Comparison of ENCODE assay signal across 17 cellular contexts in genomic region chr15:75705854-75706681, GRCh38. TPM values are rescaled to one million over a fixed set of nuclear protein-coding genes. Genes with fewer than 3 reads are reported as not detected.
DNase-seq lines count a peak whose midpoint lies in the region; ATAC-seq and TF ChIP-seq lines count a peak whose summit lies in the region.
"Had no signal": no experiment of that assay in that cellular context is flagged by ENCODE, and none has a peak within 500 bp of the region (broad histone marks: within the 10 kb centered on the region; RNA-seq: fewer than 3 reads in every experiment).

No MANE protein-coding gene starts in this region.

- TF ChIP-seq CTCF in IMR-90 (conservative IDR thresholded peaks at IDR 0.05; ENCODE audit: low read depth, low read length): no peak
- TF ChIP-seq CTCF in brain (conservative IDR thresholded peaks at IDR 0.05): no peak
- TF ChIP-seq CTCF in tibial artery (IDR thresholded peaks at IDR 0.05): no peak

- BruUV-seq in IMR-90 (replicated peaks; lab: Mats Ljungman, UMichigan): no TSS peak

- peak overlapping the region; percentile 28; the same call in 1 of the 2 replicates for H3K4ac ChIP-seq in IMR-90 (ENCODE audit: low read depth, low read length)

- H3K36me3 Mint-ChIP-seq in brain: no peaks in the 10 kb centered on the region
- H3K36me3 Mint-ChIP-seq: activated naive CD4-positive, alpha-beta T cell treated with anti-CD3 and anti-CD28 coated beads, Interleukin-2, amount 50 U/mL, for 24 hours; natural killer cell treated with Interleukin-12 subunit alpha and Interleukin-12 subunit beta and Interleukin-15 and Interleukin-18, amount 100 ng/mL, for 72 hours had no signal

- dilution Hi-C loops in IMR-90 (cut with HindIII; ENCODE audit: low sequenced_read_pairs, unreplicated experiment): no loop called here

- H3K4me1 Mint-ChIP-seq in brain: peaks cover 46% of the 10 kb centered on the region
- H3K4me1 Mint-ChIP-seq: activated naive CD4-positive, alpha-beta T cell treated with anti-CD3 and anti-CD28 coated beads, Interleukin-2, amount 50 U/mL, for 24 hours had no signal

- peak overlapping the region; percentile 57 for H2BK5ac ChIP-seq in IMR-90 (ENCODE audit: low read depth, low read length, poor library complexity, severe bottlenecking)

- CTCF ChIA-PET in IMR-90 (lab: Yijun Ruan, JAX): no interaction called here

- H3K4me1 ChIP-seq in IMR-90 (ENCODE audit: control insufficient read depth, insufficient read depth, low read length) (peaks cover 9% of the 10 kb centered on the region), muscle layer of colon (ENCODE audit: insufficient read depth, low read length) (peaks cover 53% of the 10 kb centered on the region), tibial artery (peaks cover under 1 to 69% (median 62%) of the 10 kb centered on the region in 4 donors)

- H3K56ac ChIP-seq in IMR-90 (ENCODE audit: extremely low read depth, insufficient read depth, low read length): no peak overlapping the region

- H2BK120ac ChIP-seq in IMR-90 (ENCODE audit: low read depth, low read length): no peak overlapping the region

- H3K18ac ChIP-seq in IMR-90 (ENCODE audit: low read depth, low read length): no peak overlapping the region; the same call in 1 of the 2 replicates

- H2AK5ac ChIP-seq in IMR-90 (ENCODE audit: low read depth, low read length): peak overlapping the region; percentile 88; the same call in 1 of the 2 replicates

- H3K4me3 ChIP-seq in IMR-90 (ENCODE audit: insufficient read depth, low read depth, low read length) (no peak overlapping the region), muscle layer of colon (ENCODE audit: low read depth in 1 of 2, low read length in 2 of 2) (no peak overlapping the region), tibial artery (peak overlapping the region; percentile 12 to 30)
- H3K4me3 ChIP-seq: Peyer's patch had no signal

- H4K8ac ChIP-seq in IMR-90 (ENCODE audit: low read depth in 2 of 2, low read length in 2 of 2): 0 out of 4 replicates have a peak overlapping the region, but pooled peaks of 1 of the 2 experiments have one; percentile 49

- no peak overlapping the region for H3K4me2 ChIP-seq in IMR-90 (ENCODE audit: low read depth, low read length)

- TF ChIP-seq POLR2A in IMR-90 (IDR thresholded peaks at IDR 0.05; ENCODE audit: low read depth, low read length): no peak

- no peak overlapping the region for H2AFZ ChIP-seq in IMR-90 (replicated peaks; ENCODE audit: low read length, poor library complexity)

- POLR2A ChIA-PET in IMR-90 (lab: Charles Lee; ENCODE audit: unreplicated experiment): no interaction called here

- peak overlapping the region; percentile 75; the same call in 1 of the 2 replicates for H4K91ac ChIP-seq in IMR-90 (ENCODE audit: insufficient read depth, low read depth, low read length)

- DNase-seq in IMR-90: no peak
- no peak for DNase-seq in tibial artery
- DNase-seq in D341Med (ENCODE audit: low spot score): no peak
- DNase-seq in NCI-H146 (lab: John Stamatoyannopoulos, UW): no peak
- DNase-seq in NCI-H2029 treated with DMSO at 0.1 percent for 48 hours (lab: John Stamatoyannopoulos, UW): no peak
- DNase-seq: DMS79 treated with DMSO at 0.1 percent for 48 hours, NCI-H1694 treated with DMSO at 0.1 percent for 48 hours, NCI-H526, Peyer's patch, T-helper 1 cell had no signal

- TF ChIP-seq RAD21 in IMR-90 (IDR thresholded peaks at IDR 0.05; ENCODE audit: low read length): no peak

- H3K27ac Mint-ChIP-seq in brain: peak overlapping the region; percentile 29 to 87 (median 54)
- H3K27ac Mint-ChIP-seq: activated naive CD4-positive, alpha-beta T cell treated with anti-CD3 and anti-CD28 coated beads, Interleukin-2, amount 50 U/mL, for 24 hours; natural killer cell treated with Interleukin-12 subunit alpha and Interleukin-12 subunit beta and Interleukin-15 and Interleukin-18, amount 100 ng/mL, for 72 hours had no signal

- in situ Hi-C loops in IMR-90 (cut with MboI; ENCODE audit: low sequenced_read_pairs): no loop called here

- peak overlapping the region in 1 of 5 experiments; percentile 3 for H3K4me3 Mint-ChIP-seq in brain
- H3K4me3 Mint-ChIP-seq: activated naive CD4-positive, alpha-beta T cell treated with anti-CD3 and anti-CD28 coated beads, Interleukin-2, amount 50 U/mL, for 24 hours; natural killer cell treated with Interleukin-12 subunit alpha and Interleukin-12 subunit beta and Interleukin-15 and Interleukin-18, amount 100 ng/mL, for 72 hours had no signal

- peaks cover 9% of the 10 kb centered on the region for H3K27me3 Mint-ChIP-seq in brain
- H3K27me3 Mint-ChIP-seq: activated naive CD4-positive, alpha-beta T cell treated with anti-CD3 and anti-CD28 coated beads, Interleukin-2, amount 50 U/mL, for 24 hours; natural killer cell treated with Interleukin-12 subunit alpha and Interleukin-12 subunit beta and Interleukin-15 and Interleukin-18, amount 100 ng/mL, for 72 hours had no signal

- no peak overlapping the region; the same call in 1 of the 2 replicates for H4K5ac ChIP-seq in IMR-90 (ENCODE audit: low read depth, low read length)

- H3K27me3 ChIP-seq in IMR-90 (ENCODE audit: control insufficient read depth, insufficient read depth, low read length) (no peaks in the 10 kb centered on the region), muscle layer of colon (ENCODE audit: control insufficient read depth in 1 of 2, insufficient read depth in 2 of 2, low read length in 2 of 2) (no peaks in the 10 kb centered on the region), tibial artery (no peaks in the 10 kb centered on the region)
- H3K27me3 ChIP-seq: Peyer's patch had no signal

- 0 out of 2 replicates have a peak, but pooled peaks cover 1% of the 10 kb centered on the region for H3K36me3 ChIP-seq in IMR-90 (ENCODE audit: control insufficient read depth, insufficient read depth, low read length)
- peaks cover 9% of the 10 kb centered on the region for H3K36me3 ChIP-seq in muscle layer of colon (ENCODE audit: insufficient read depth, low read length)
- H3K36me3 ChIP-seq in tibial artery: peaks cover 2 to 21% (median 6%) of the 10 kb centered on the region in 3 donors
- H3K36me3 ChIP-seq: Peyer's patch had no signal

- no peak overlapping the region for H3K14ac ChIP-seq in IMR-90 (replicated peaks; ENCODE audit: low read depth, low read length)

- H3K9ac ChIP-seq in IMR-90 (ENCODE audit: low read depth, low read length) (no peak overlapping the region), muscle layer of colon (ENCODE audit: low read length) (peak overlapping the region; percentile 12)

- no peaks in the 10 kb centered on the region for H3K9me3 ChIP-seq in IMR-90 (ENCODE audit: control insufficient read depth, insufficient read depth, low read length)
- no peaks in the 10 kb centered on the region for H3K9me3 ChIP-seq in muscle layer of colon (ENCODE audit: low read length)
- no peaks in the 10 kb centered on the region for H3K9me3 ChIP-seq in tibial artery
- H3K9me3 ChIP-seq: Peyer's patch had no signal

- H3K23ac ChIP-seq in IMR-90 (ENCODE audit: low read depth, low read length): no peak overlapping the region; the same call in 1 of the 2 replicates

- no peak overlapping the region for H2BK20ac ChIP-seq in IMR-90 (ENCODE audit: low read depth, low read length)

- intact Hi-C loops in IMR-90 (cut with micrococcal nuclease): no loop called here
- intact Hi-C loops in tibial artery (cut with DNase I; ENCODE audit: low total_unique reads): no loop called here

- H3K9me3 Mint-ChIP-seq in brain: no peaks in the 10 kb centered on the region
- H3K9me3 Mint-ChIP-seq: activated naive CD4-positive, alpha-beta T cell treated with anti-CD3 and anti-CD28 coated beads, Interleukin-2, amount 50 U/mL, for 24 hours; natural killer cell treated with Interleukin-12 subunit alpha and Interleukin-12 subunit beta and Interleukin-15 and Interleukin-18, amount 100 ng/mL, for 72 hours had no signal

- 93% methylated on average over 4 of the region's 14 CpGs; no CpG with 5 or more reads in 1 of the 2 experiments for WGBS in IMR-90 (ENCODE audit: extremely low coverage in 2 of 2, insufficient read length in 1 of 2), 2 experiments

- peak overlapping the region; percentile 55 for H2AK9ac ChIP-seq in IMR-90 (replicated peaks; ENCODE audit: low read depth, low read length, poor library complexity)

- H4K20me1 ChIP-seq in IMR-90 (ENCODE audit: insufficient read depth, low read length): peaks cover 13% of the 10 kb centered on the region

- ATAC-seq in IMR-90 (ENCODE audit: low read depth): no peak
- ATAC-seq: activated CD4-positive, CD25-positive, alpha-beta regulatory T cell treated with anti-CD3 and anti-CD28 coated beads, Interleukin-2, amount 50 U/mL, for 24 hours; natural killer cell treated with Interleukin-12 subunit alpha and Interleukin-12 subunit beta and Interleukin-15 and Interleukin-18, amount 100 ng/mL, for 72 hours; sciatic nerve had no signal

- peaks cover 5% of the 10 kb centered on the region; the same call in 1 of the 2 replicates for H3K9me1 ChIP-seq in IMR-90 (ENCODE audit: insufficient read depth, low read length)

- no peak overlapping the region for H2BK15ac ChIP-seq in IMR-90 (ENCODE audit: low read depth, low read length)

- H3K79me1 ChIP-seq in IMR-90 (ENCODE audit: low read depth in 1 of 2, low read length in 2 of 2): peaks cover 9 to 48% of the 10 kb centered on the region in 2 experiments

- H3K27ac ChIP-seq in IMR-90 (ENCODE audit: insufficient read depth, low read length) (no peak overlapping the region), muscle layer of colon (ENCODE audit: low read depth, low read length) (peak overlapping the region; percentile 73), tibial artery (peak overlapping the region; percentile 91 to 99)
- H3K27ac ChIP-seq: HL-60 had no signal

TF ChIP-seq in IMR-90, 13 proteins besides CTCF, POLR2A, EP300 and RAD21:
- TF ChIP-seq MAFK (IDR thresholded peaks at IDR 0.05; ENCODE audit: low read depth, low read length) (no peak), MAZ (IDR thresholded peaks at IDR 0.05; ENCODE audit: borderline replicate concordance, low read depth, low read length) (no peak), CEBPB (IDR thresholded peaks at IDR 0.05; ENCODE audit: low read depth, low read length) (no peak)

RNA-seq across cellular contexts. Expression of gene CSPG4, which starts 6.6 kb away (rescaled TPM):
- total RNA-seq in IMR-90 (2012; rRNA removed): 12.4 and 14.7 TPM in 2 replicates
- polyA plus RNA-seq in IMR-90 (2012; rRNA removed) (28.4 and 35.6 TPM in 2 replicates), brain (ENCODE audit: insufficient read depth, low read depth, low replicate concordance) (11.3 TPM)
- 15.6 and 23.3 TPM in 2 replicates for polyA plus RNA-seq in IMR-90 (2012; cell fraction: cytosol; rRNA removed)
- polyA plus RNA-seq in IMR-90 (2012; cell fraction: nucleus; rRNA removed; ENCODE audit: low replicate concordance): 24.1 and 69.4 TPM in 2 replicates
- total RNA-seq: natural killer cell treated with Interleukin-12 subunit alpha and Interleukin-12 subunit beta and Interleukin-15 and Interleukin-18, amount 100 ng/mL, for 72 hours had no signal

RNA-seq across cellular contexts. Expression of gene SNX33, which starts 58.4 kb away (rescaled TPM):
- total RNA-seq in IMR-90 (2012; rRNA removed): 11.9 and 12.7 TPM in 2 replicates
- polyA plus RNA-seq in IMR-90 (2012; rRNA removed) (12.5 and 14.6 TPM in 2 replicates), brain (ENCODE audit: insufficient read depth, low read depth, low replicate concordance) (4.3 TPM)
- polyA plus RNA-seq in IMR-90 (2012; cell fraction: cytosol; rRNA removed): 5.1 and 11.2 TPM in 2 replicates
- 27.3 and 29.8 TPM in 2 replicates for polyA plus RNA-seq in IMR-90 (2012; cell fraction: nucleus; rRNA removed; ENCODE audit: low replicate concordance)

Comparison
In these comparisons a context has a peak if more than half of its experiments do, and no peak if none do; other contexts are left out.
1. H3K4me3 ChIP-seq: peak in tibial artery (2 of 2); none in IMR-90 (single experiment) and muscle layer of colon (0 of 2).